11 cellular contexts compared by ENCODE assay signal in genomic region chr4:40183615-40184411, GRCh38. TPM values are rescaled to one million over a fixed set of nuclear protein-coding genes. Genes with fewer than 3 reads are reported as not detected.
A peak's percentile ranks its signal among the peaks of the same experiment; 100 is the strongest.
DNase-seq lines count a peak whose midpoint lies in the region; ATAC-seq, FAIRE-seq and TF ChIP-seq lines count a peak whose summit lies in the region.
"Had no signal": no experiment of that assay in that cellular context is flagged by ENCODE, and none has a peak within 500 bp of the region (broad histone marks: within the 10 kb centered on the region; RNA-seq: fewer than 3 reads in every experiment).

No MANE protein-coding gene starts in this region.

- no peak overlapping the region for H3K23ac ChIP-seq in mesendoderm (ENCODE audit: low read length)

- DNase-seq in A549 (ENCODE audit: low read depth in 1 of 2, low spot score in 1 of 2) (no peak), Peyer's patch (no peak), GDM1 (lab: John Stamatoyannopoulos, UW) (no peak), right cardiac atrium (no peak), mesendoderm (no peak)
- DNase-seq in effector memory CD4-positive, alpha-beta T cell, result no peak
- DNase-seq: Caco-2, NCI-H2081 had no signal

- no peak overlapping the region for H3K9ac ChIP-seq in mesendoderm (ENCODE audit: low read length)

- no peak for TF ChIP-seq EP300 in A549 (IDR thresholded peaks at IDR 0.05)

- peaks cover 12% of the 10 kb centered on the region for H3K4me1 ChIP-seq in A549
- H3K4me1 ChIP-seq in Peyer's patch, result peaks cover 0 to 5% (median 0%) of the 10 kb centered on the region in 4 donors
- peaks cover 3% of the 10 kb centered on the region for H3K4me1 ChIP-seq in effector memory CD4-positive, alpha-beta T cell (ENCODE audit: control insufficient read depth, insufficient read depth, low read length, poor library complexity, severe bottlenecking)
- H3K4me1 ChIP-seq in right cardiac atrium (ENCODE audit: control insufficient read depth, insufficient read depth, low read length), result no peaks in the 10 kb centered on the region
- no peaks in the 10 kb centered on the region for H3K4me1 ChIP-seq in mesendoderm (ENCODE audit: control insufficient read depth, low read depth, low read length)
- H3K4me1 ChIP-seq: Caco-2 had no signal

- no peak overlapping the region for H3K4ac ChIP-seq in mesendoderm (ENCODE audit: low read depth, low read length)

- no peak overlapping the region for H2BK120ac ChIP-seq in mesendoderm (ENCODE audit: low read depth, low read length)

- TF ChIP-seq POLR2A in A549 (IDR thresholded peaks at IDR 0.05; ENCODE audit: low read length) (no peak), Peyer's patch (IDR thresholded peaks at IDR 0.05) (no peak)

- H2AK5ac ChIP-seq in mesendoderm (ENCODE audit: low read length), result no peak overlapping the region

- H3K9me3 ChIP-seq in A549, result no peaks in the 10 kb centered on the region
- no peaks in the 10 kb centered on the region for H3K9me3 ChIP-seq in Peyer's patch
- no peaks in the 10 kb centered on the region for H3K9me3 ChIP-seq in effector memory CD4-positive, alpha-beta T cell (ENCODE audit: control insufficient read depth, low read length)
- H3K9me3 ChIP-seq in right cardiac atrium (ENCODE audit: control insufficient read depth, low read length), result no peaks in the 10 kb centered on the region
- H3K9me3 ChIP-seq: Caco-2 had no signal

- no peak for FAIRE-seq in A549 (lab: Jason Lieb, UNC)

- no peaks in the 10 kb centered on the region for H3K79me2 ChIP-seq in mesendoderm (ENCODE audit: control insufficient read depth, insufficient read depth, low read length)

- H4K8ac ChIP-seq in mesendoderm (ENCODE audit: low read depth, low read length), result no peak overlapping the region

- no peak overlapping the region for H2BK15ac ChIP-seq in mesendoderm (replicated peaks; ENCODE audit: low read depth)

- no peak for TF ChIP-seq CTCF in A549 (IDR thresholded peaks at IDR 0.05)
- no peak for TF ChIP-seq CTCF in Peyer's patch (IDR thresholded peaks at IDR 0.05)

- H3K18ac ChIP-seq in mesendoderm (ENCODE audit: low read length), result no peak overlapping the region

- H3K27me3 ChIP-seq in Peyer's patch, result no peaks in the 10 kb centered on the region
- no peaks in the 10 kb centered on the region for H3K27me3 ChIP-seq in effector memory CD4-positive, alpha-beta T cell (replicated peaks; ENCODE audit: control insufficient read depth, insufficient read depth, low read length, poor library complexity, severe bottlenecking)
- no peaks in the 10 kb centered on the region for H3K27me3 ChIP-seq in right cardiac atrium (ENCODE audit: control insufficient read depth, insufficient read depth)
- no peaks in the 10 kb centered on the region for H3K27me3 ChIP-seq in mesendoderm (ENCODE audit: insufficient read depth, low read length, poor library complexity)

- ATAC-seq in A549 (no peak), GM18868 (IDR thresholded peaks at IDR 0.05; ENCODE audit: unreplicated experiment) (peak; percentile 46), HG03280 (IDR thresholded peaks at IDR 0.05; ENCODE audit: unreplicated experiment) (no peak), right cardiac atrium (no peak)

- no peak overlapping the region for H3K56ac ChIP-seq in mesendoderm (ENCODE audit: low read length)

- H3K79me1 ChIP-seq in mesendoderm (ENCODE audit: low read length), result no peaks in the 10 kb centered on the region

- H2BK5ac ChIP-seq in mesendoderm (ENCODE audit: low read length), result no peak overlapping the region

- intact Hi-C loops in right cardiac atrium (cut with DNase I), result no loop called here

- no peaks in the 10 kb centered on the region for H3K36me3 ChIP-seq in Peyer's patch
- no peaks in the 10 kb centered on the region for H3K36me3 ChIP-seq in effector memory CD4-positive, alpha-beta T cell (ENCODE audit: control insufficient read depth, insufficient read depth, low read length)
- H3K36me3 ChIP-seq in mesendoderm (ENCODE audit: control insufficient read depth, insufficient read depth, low read length), result no peaks in the 10 kb centered on the region

- no peak overlapping the region for H4K5ac ChIP-seq in mesendoderm (ENCODE audit: low read length)

- WGBS in A549 (ENCODE audit: missing lambda C conversion rate), result 90% methylated on average over 12 of the region's 12 CpGs
- 90% methylated on average over 12 of the region's 12 CpGs for WGBS in right cardiac atrium
- no CpG with 5 or more reads among the region's 12 CpGs for WGBS in mesendoderm (ENCODE audit: extremely low coverage, insufficient coverage, low lambda C conversion rate)

- CTCF ChIA-PET in A549 (lab: Yijun Ruan, JAX), result interaction anchor here (0.6 to 1.0 kb wide), 2 partner anchors 92 to 535 kb away, joined by 3 read pairs; no protein-coding TSS in a partner anchor

- H3K4me2 ChIP-seq in A549, result no peak overlapping the region
- no peak overlapping the region for H3K4me2 ChIP-seq in mesendoderm (ENCODE audit: low read length)

- TF ChIP-seq RAD21 in A549 (conservative IDR thresholded peaks at IDR 0.05 in 1 of 2, IDR thresholded peaks at IDR 0.05 in 1 of 2), result no peak

- H3K4me3 ChIP-seq in A549 (no peak overlapping the region), Peyer's patch (no peak overlapping the region), right cardiac atrium (ENCODE audit: low read length) (no peak overlapping the region), mesendoderm (ENCODE audit: low read length) (no peak overlapping the region)
- peak overlapping the region; percentile 13 for H3K4me3 ChIP-seq in effector memory CD4-positive, alpha-beta T cell (ENCODE audit: insufficient read depth, low read depth, low read length, poor library complexity, severe bottlenecking)

- H3K27ac ChIP-seq in A549 (peak overlapping the region; percentile 27 to 43; a peak in 2 of 6 replicates), Peyer's patch (peak overlapping the region in 3 of 4 donors; percentile 28 to 69 (median 46)), right cardiac atrium (ENCODE audit: low read length) (no peak overlapping the region), mesendoderm (ENCODE audit: low read depth, low read length) (no peak overlapping the region)
- H3K27ac ChIP-seq in effector memory CD4-positive, alpha-beta T cell (ENCODE audit: insufficient read depth, low read length, poor library complexity, severe bottlenecking), result no peak overlapping the region

- POLR2A ChIA-PET in A549 (lab: Yijun Ruan, JAX), result interaction anchor here (0.9 kb wide), 1 partner anchor 126 kb away, joined by 3 read pairs; no protein-coding TSS in a partner anchor

TF ChIP-seq in A549, 52 proteins besides CTCF, POLR2A, EP300 and RAD21:
- no peak for TF ChIP-seq TP53 (CRISPR knock-in tag; IDR thresholded peaks at IDR 0.05)
- no peak for TF ChIP-seq ELK1 (IDR thresholded peaks at IDR 0.05; ENCODE audit: low read depth, low read length)
- TF ChIP-seq SREBF2 (IDR thresholded peaks at IDR 0.05), result no peak
- TF ChIP-seq, protein P1, sequence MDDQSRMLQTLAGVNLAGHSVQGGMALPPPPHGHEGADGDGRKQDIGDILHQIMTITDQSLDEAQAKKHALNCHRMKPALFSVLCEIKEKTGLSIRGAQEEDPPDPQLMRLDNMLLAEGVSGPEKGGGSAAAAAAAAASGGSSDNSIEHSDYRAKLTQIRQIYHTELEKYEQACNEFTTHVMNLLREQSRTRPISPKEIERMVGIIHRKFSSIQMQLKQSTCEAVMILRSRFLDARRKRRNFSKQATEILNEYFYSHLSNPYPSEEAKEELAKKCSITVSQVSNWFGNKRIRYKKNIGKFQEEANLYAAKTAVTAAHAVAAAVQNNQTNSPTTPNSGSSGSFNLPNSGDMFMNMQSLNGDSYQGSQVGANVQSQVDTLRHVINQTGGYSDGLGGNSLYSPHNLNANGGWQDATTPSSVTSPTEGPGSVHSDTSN (IDR thresholded peaks at IDR 0.05), result no peak
- TF ChIP-seq HOXB13 (CRISPR knock-in tag; IDR thresholded peaks at IDR 0.05; ENCODE audit: low read depth), result no peak

RNA-seq across cellular contexts. Expression of gene RHOH, which starts 13.0 kb away (rescaled TPM):
- 0.26 and 0.33 TPM in 2 replicates for polyA plus RNA-seq in A549 (2011; rRNA removed)
- polyA plus RNA-seq in A549 (2012; cell fraction: cytosol; rRNA removed), result 0.06 and 0.11 TPM in 2 replicates
- 0.17 and 0.34 TPM in 2 replicates for polyA plus RNA-seq in A549 (2012; cell fraction: nucleus; rRNA removed)
- 0.07 to 0.08 TPM in 2 of 3 replicates, not detected in the other for polyA plus RNA-seq in A549 (2017; fragmentation: RNase III; extraction: RNeasy Plus Mini Kit Qiagen cat#74134 plus additional on column Dnase treatment)
- polyA minus RNA-seq in A549 (2011; rRNA and poly(A)+ RNA removed), result 0.33 and 0.39 TPM in 2 replicates
- total RNA-seq in Peyer's patch, result 10 to 100 TPM in 2 of 4 donors, 1 to 10 TPM in 2; 3.0 to 46.2 (median 9.8) TPM
- total RNA-seq in right cardiac atrium, result 1 to 10 TPM in 1 of 4 donors, under 1 TPM in 3; 0.29 to 1.0 (median 0.47) TPM
- 0.07 TPM for polyA plus RNA-seq in right cardiac atrium
- polyA plus RNA-seq in mesendoderm (2013, experiment 1 of 2), result 1.1 TPM
- polyA plus RNA-seq in mesendoderm (2013, experiment 2 of 2), result 0.90 TPM
- total RNA-seq: Caco-2, kidney epithelial cell had no signal

Comparison
In these comparisons a context has a peak if more than half of its experiments do, and no peak if none do; other contexts are left out.
1. H3K27ac ChIP-seq: peak in A549 (2 of 2) and Peyer's patch (3 of 4); none in effector memory CD4-positive, alpha-beta T cell (single experiment), right cardiac atrium (single experiment) and mesendoderm (single experiment).